ENCODE assay signal across 27 cellular contexts in the genomic region with DNA sequence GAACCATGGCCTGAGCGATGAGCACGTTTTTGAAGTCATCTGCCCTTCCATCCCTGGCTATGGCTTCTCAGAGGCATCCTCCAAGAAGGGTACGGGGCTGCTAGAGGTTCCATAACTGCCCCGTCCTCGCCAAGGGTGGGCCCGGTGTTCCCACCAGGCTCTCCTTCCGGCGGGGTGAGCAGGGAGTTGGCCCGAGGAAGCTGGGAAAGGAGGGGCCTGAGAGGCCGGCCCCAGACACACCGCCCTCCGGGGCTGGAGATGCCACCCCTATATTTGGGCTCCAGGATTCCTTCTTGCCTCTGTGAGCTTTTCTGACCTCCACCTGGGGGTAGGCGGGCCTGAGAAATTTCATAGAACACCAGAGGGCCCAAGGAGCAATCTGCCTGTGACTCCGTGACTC. TPM values are rescaled to one million over a fixed set of nuclear protein-coding genes. Genes with fewer than 3 reads are reported as not detected.
"Had no signal": no experiment of that assay in that cellular context is flagged by ENCODE, and none has a peak within 500 bp of the region (broad histone marks: within the 10 kb centered on the region; RNA-seq: fewer than 3 reads in every experiment).

No MANE protein-coding gene starts in this region.

- H3K36me3 ChIP-seq: colonic mucosa had no signal

- ATAC-seq: gastroesophageal sphincter, left ventricle myocardium superior, sciatic nerve had no signal

- H3K27me3 ChIP-seq: colonic mucosa, esophagus squamous epithelium, gastroesophageal sphincter, neutrophil, spleen, stomach, suprapubic skin, thyroid gland, upper lobe of left lung, vagina had no signal

- H3K9me3 ChIP-seq: colonic mucosa, esophagus squamous epithelium, gastroesophageal sphincter, neutrophil, spleen, stomach, suprapubic skin, thyroid gland, upper lobe of left lung, vagina had no signal

- H3K9me3 Mint-ChIP-seq: immature natural killer cell, nephron had no signal

- H3K27ac ChIP-seq: colonic mucosa, esophagus squamous epithelium, neutrophil, suprapubic skin, vagina had no signal

- H3K4me1 ChIP-seq: colonic mucosa had no signal

- H3K4me3 ChIP-seq: colonic mucosa, esophagus squamous epithelium, gastroesophageal sphincter, lung, spleen, stomach, suprapubic skin, thyroid gland, upper lobe of left lung, vagina had no signal

- H3K27ac Mint-ChIP-seq: nephron had no signal

- DNase-seq: colonic mucosa; dermis blood vessel endothelial cell; esophagus squamous epithelium; foreskin fibroblast; glutamatergic neuron; immature natural killer cell; left cardiac atrium; mesenchymal stem cell; midbrain; stimulated activated CD4-positive, alpha-beta T cell treated with anti-CD3 and anti-CD28 coated beads, Interleukin-15, amount 100 ng/mL, for 24 hours; stimulated activated CD4-positive, alpha-beta T cell treated with anti-CD3 and anti-CD28 coated beads, Interleukin-2, amount 100 ng/mL, for 24 hours; stimulated activated CD4-positive, alpha-beta T cell treated with anti-CD3 and anti-CD28 coated beads, Interleukin-4, amount 100 ng/mL, for 4 hours; stimulated activated naive CD4-positive, alpha-beta T cell; stomach; thyroid gland; upper lobe of left lung had no signal

- H3K4me3 Mint-ChIP-seq: immature natural killer cell, nephron had no signal

RNA-seq across cellular contexts. Expression of gene LEFTY1, which starts 50.2 kb away (rescaled TPM):
- total RNA-seq: dermis blood vessel endothelial cell, epithelial cell of proximal tubule, esophagus squamous epithelium, left ventricle myocardium superior, pulmonary artery endothelial cell, suprapubic skin, vagina had no signal
